In genomic region chr12:24595652-24596235, GRCh38 we compare ENCODE assay signal across 1 cellular context.
TF ChIP-seq lines count a peak whose summit lies in the region.

No MANE protein-coding gene starts in this region.

TF ChIP-seq in SK-N-SH treated with all-trans-retinoic acid at 6 μM for 48 hours, 23 proteins besides CTCF, POLR2A, EP300 and RAD21 (continued from another document):
- TF ChIP-seq TSHZ2 (CRISPR knock-in tag; IDR thresholded peaks at IDR 0.05) (no peak), TCF4 (CRISPR knock-in tag; IDR thresholded peaks at IDR 0.05; ENCODE audit: borderline replicate concordance) (no peak), CSDC2 (CRISPR knock-in tag; IDR thresholded peaks at IDR 0.05) (no peak), ZFP30 (CRISPR knock-in tag; IDR thresholded peaks at IDR 0.05) (no peak)
- TF ChIP-seq, protein P1, sequence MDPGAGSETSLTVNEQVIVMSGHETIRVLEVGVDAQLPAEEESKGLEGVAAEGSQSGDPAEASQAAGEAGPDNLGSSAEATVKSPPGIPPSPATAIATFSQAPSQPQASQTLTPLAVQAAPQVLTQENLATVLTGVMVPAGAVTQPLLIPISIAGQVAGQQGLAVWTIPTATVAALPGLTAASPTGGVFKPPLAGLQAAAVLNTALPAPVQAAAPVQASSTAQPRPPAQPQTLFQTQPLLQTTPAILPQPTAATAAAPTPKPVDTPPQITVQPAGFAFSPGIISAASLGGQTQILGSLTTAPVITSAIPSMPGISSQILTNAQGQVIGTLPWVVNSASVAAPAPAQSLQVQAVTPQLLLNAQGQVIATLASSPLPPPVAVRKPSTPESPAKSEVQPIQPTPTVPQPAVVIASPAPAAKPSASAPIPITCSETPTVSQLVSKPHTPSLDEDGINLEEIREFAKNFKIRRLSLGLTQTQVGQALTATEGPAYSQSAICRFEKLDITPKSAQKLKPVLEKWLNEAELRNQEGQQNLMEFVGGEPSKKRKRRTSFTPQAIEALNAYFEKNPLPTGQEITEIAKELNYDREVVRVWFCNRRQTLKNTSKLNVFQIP (CRISPR knock-in tag; IDR thresholded peaks at IDR 0.05; ENCODE audit: borderline replicate concordance, low read depth): no peak
